8 cellular contexts compared by ENCODE assay signal in the genomic region with DNA sequence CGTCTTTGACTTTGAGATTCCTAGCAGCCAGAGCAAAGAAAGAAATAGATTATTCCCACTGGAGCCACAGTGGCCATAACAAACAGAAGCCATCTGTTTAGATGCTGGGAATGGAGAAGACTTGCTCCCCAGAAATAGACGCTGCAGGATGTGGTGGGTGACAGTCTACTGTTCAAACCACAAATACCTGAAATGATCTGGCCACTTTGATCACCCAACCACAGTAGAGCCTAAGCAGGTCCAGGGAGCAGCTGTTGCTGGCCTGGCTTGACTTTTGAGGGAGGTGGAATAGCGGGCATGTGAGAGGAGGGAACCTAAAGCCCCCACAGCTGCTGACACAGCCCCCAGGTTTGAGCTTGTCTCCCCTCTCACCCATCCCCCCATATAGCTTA. TPM values are rescaled to one million over a fixed set of nuclear protein-coding genes. Genes with fewer than 3 reads are reported as not detected.
DNase-seq lines count a peak whose midpoint lies in the region; ATAC-seq and TF ChIP-seq lines count a peak whose summit lies in the region.

No MANE protein-coding gene starts in this region.

- H3K27ac ChIP-seq in right atrium auricular region, result peak overlapping the region; percentile 61 to 84
- peak overlapping the region; percentile 70 for H3K27ac ChIP-seq in upper lobe of right lung

- peaks cover 46% of the 10 kb centered on the region for H3K4me1 ChIP-seq in NT2/D1 (ENCODE audit: insufficient read depth, insufficient read length)
- peaks cover 4 to 95% of the 10 kb centered on the region in 2 donors for H3K4me1 ChIP-seq in right atrium auricular region
- H3K4me1 ChIP-seq in upper lobe of right lung, result peaks cover 88% of the 10 kb centered on the region

- peak; percentile 38 for DNase-seq in HCEC 1CT
- DNase-seq in NT2/D1 (ENCODE audit: low read depth, low spot score), result no peak
- no peak for DNase-seq in right atrium auricular region (ENCODE audit: low spot score)
- no peak for DNase-seq in upper lobe of right lung
- no peak for DNase-seq in NCI-H1092 treated with DMSO at 0.1 percent for 48 hours (lab: John Stamatoyannopoulos, UW)
- no peak for DNase-seq in NCI-H2081 treated with DMSO at 0.1 percent for 48 hours (lab: John Stamatoyannopoulos, UW)
- DNase-seq in NOMO-1 treated with dmso at 0.1 percent for 144 hours (lab: John Stamatoyannopoulos, UW; ENCODE audit: unreplicated experiment), result no peak

- intact Hi-C loops in upper lobe of right lung (cut with DNase I), result no loop called here

- H3K36me3 ChIP-seq in NT2/D1 (ENCODE audit: insufficient read depth, insufficient read length, low read length) (peaks cover 89% of the 10 kb centered on the region), right atrium auricular region (peaks cover 41% of the 10 kb centered on the region), upper lobe of right lung (peaks cover 64% of the 10 kb centered on the region)

- H3K9me3 ChIP-seq in NT2/D1 (ENCODE audit: insufficient read depth, low read length), result no peaks in the 10 kb centered on the region
- H3K9me3 ChIP-seq in right atrium auricular region, result no peaks in the 10 kb centered on the region
- H3K9me3 ChIP-seq in upper lobe of right lung, result no peaks in the 10 kb centered on the region

- H3K27me3 ChIP-seq in NT2/D1 (ENCODE audit: insufficient read depth, insufficient read length), result no peaks in the 10 kb centered on the region
- no peaks in the 10 kb centered on the region for H3K27me3 ChIP-seq in right atrium auricular region
- H3K27me3 ChIP-seq in upper lobe of right lung, result no peaks in the 10 kb centered on the region

- H3K9ac ChIP-seq in NT2/D1 (ENCODE audit: insufficient read length, low read depth), result peak overlapping the region; percentile 62

- TF ChIP-seq CTCF in right atrium auricular region (IDR thresholded peaks at IDR 0.05), result no peak
- TF ChIP-seq CTCF in upper lobe of right lung (IDR thresholded peaks at IDR 0.05), result no peak

- ATAC-seq in GM18519 (IDR thresholded peaks at IDR 0.05; ENCODE audit: low FRiP score, unreplicated experiment) (peak; percentile 24), upper lobe of right lung (no peak)

- no peak overlapping the region for H3K4me3 ChIP-seq in NT2/D1 (ENCODE audit: insufficient read length, low read depth)
- H3K4me3 ChIP-seq in right atrium auricular region, result no peak overlapping the region
- no peak overlapping the region for H3K4me3 ChIP-seq in upper lobe of right lung

RNA-seq across cellular contexts. Expression of a gene that starts 38.6 kb away (rescaled TPM):
- total RNA-seq in right atrium auricular region (10 to 100 TPM; 42.6 to 47.4 TPM), upper lobe of right lung (47.1 TPM)
